ENCODE assay signal across 14 cellular contexts in the genomic region with DNA sequence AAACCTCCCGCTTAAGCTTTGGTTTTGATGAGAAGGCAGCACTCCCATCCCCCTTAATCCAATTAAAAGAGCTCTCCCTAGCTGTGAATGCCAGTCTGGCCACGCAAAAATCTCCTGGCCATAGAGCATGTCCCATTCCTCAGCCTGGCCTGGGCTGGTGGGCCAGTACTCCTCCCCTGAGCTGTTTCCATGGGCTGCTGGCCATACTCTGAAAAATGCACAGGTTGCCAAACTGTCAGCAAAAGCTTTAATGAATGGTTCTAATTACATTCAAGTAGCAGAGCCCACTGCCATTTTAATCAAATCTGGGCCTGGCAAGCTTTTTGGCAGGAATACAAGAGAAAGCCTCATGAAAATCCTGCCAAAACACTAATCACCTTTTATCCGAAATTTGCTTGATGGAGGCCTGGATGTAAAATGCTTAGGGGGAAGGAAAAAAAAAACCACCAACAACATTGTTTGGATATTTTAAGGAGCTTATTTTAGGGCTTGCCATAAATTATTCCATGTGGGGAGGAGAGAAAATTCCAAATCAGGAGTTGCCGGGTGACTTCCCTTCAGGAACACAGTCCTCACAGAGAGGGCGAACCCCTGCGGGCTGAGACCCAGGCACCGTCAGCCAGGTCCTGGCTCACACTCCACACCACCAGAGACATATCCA.
DNase-seq lines count a peak whose midpoint lies in the region; TF ChIP-seq lines count a peak whose summit lies in the region.
"Had no signal": no experiment of that assay in that cellular context is flagged by ENCODE, and none has a peak within 500 bp of the region (broad histone marks: within the 10 kb centered on the region; RNA-seq: fewer than 3 reads in every experiment).

No MANE protein-coding gene starts in this region.

- H3K27ac Mint-ChIP-seq in brain (peak overlapping the region; percentile 74 to 97 (median 84)), nephron (peak overlapping the region; percentile 71 to 80 (median 79))

- H3K27me3 Mint-ChIP-seq in brain (peaks cover 13% of the 10 kb centered on the region), nephron (ENCODE audit: low read depth) (no peaks in the 10 kb centered on the region)

- H3K4me1 Mint-ChIP-seq in brain, result peaks cover 25% of the 10 kb centered on the region
- H3K4me1 Mint-ChIP-seq in nephron, result peaks cover 21% of the 10 kb centered on the region

- H3K4me3 Mint-ChIP-seq in brain (peak overlapping the region in 2 of 5 experiments; percentile 14 to 56), nephron (no peak overlapping the region)

- DNase-seq in AG08395 (ENCODE audit: low spot score) (peak; percentile 57), NCI-H1694 treated with DMSO at 0.1 percent for 48 hours (lab: John Stamatoyannopoulos, UW) (peak; percentile 84), NCI-H2029 treated with DMSO at 0.1 percent for 48 hours (lab: John Stamatoyannopoulos, UW) (no peak), NCI-H526 treated with DMSO at 0.1 percent for 48 hours (lab: John Stamatoyannopoulos, UW) (no peak)
- DNase-seq in activated CD4-positive, CD25-positive, alpha-beta regulatory T cell treated with anti-CD3 and anti-CD28 coated beads, Interleukin-2, amount 50 U/mL, for 72 hours, result no peak
- DNase-seq in stimulated activated CD4-positive, alpha-beta T cell treated with anti-CD3 and anti-CD28 coated beads, Interleukin-4, amount 100 ng/mL, for 24 hours, result no peak
- DNase-seq: ACHN; activated CD8-positive, alpha-beta memory T cell treated with anti-CD3 and anti-CD28 coated beads, Interleukin-2, amount 50 U/mL, for 48 hours; EL; NCI-H345; SHP77; testis had no signal

- TF ChIP-seq CTCF in brain (conservative IDR thresholded peaks at IDR 0.05) (no peak), nephron (IDR thresholded peaks at IDR 0.05; ENCODE audit: unreplicated experiment in 3 of 3) (no peak)

- H3K9me3 Mint-ChIP-seq in brain, result peaks cover 0 to 23% (median 7%) of the 10 kb centered on the region in 5 experiments
- no peaks in the 10 kb centered on the region for H3K9me3 Mint-ChIP-seq in nephron

- no peaks in the 10 kb centered on the region for H3K36me3 Mint-ChIP-seq in brain
- no peaks in the 10 kb centered on the region for H3K36me3 Mint-ChIP-seq in nephron (ENCODE audit: low read depth)

Comparison
In these comparisons a context has a peak if more than half of its experiments do, and no peak if none do; other contexts are left out.
1. DNase-seq: peak in AG08395 (single experiment) and NCI-H1694 treated with DMSO at 0.1 percent for 48 hours (single experiment); none in activated CD4-positive, CD25-positive, alpha-beta regulatory T cell treated with anti-CD3 and anti-CD28 coated beads, Interleukin-2, amount 50 U/mL, for 72 hours (single experiment), NCI-H2029 treated with DMSO at 0.1 percent for 48 hours (single experiment), stimulated activated CD4-positive, alpha-beta T cell treated with anti-CD3 and anti-CD28 coated beads, Interleukin-4, amount 100 ng/mL, for 24 hours (single experiment) and NCI-H526 treated with DMSO at 0.1 percent for 48 hours (single experiment).